13 cellular contexts compared by ENCODE assay signal in genomic region chr20:12660918-12661317, GRCh38.
DNase-seq lines count a peak whose midpoint lies in the region; ATAC-seq and TF ChIP-seq lines count a peak whose summit lies in the region.
"Had no signal": no experiment of that assay in that cellular context is flagged by ENCODE, and none has a peak within 500 bp of the region (broad histone marks: within the 10 kb centered on the region; RNA-seq: fewer than 3 reads in every experiment).

No MANE protein-coding gene starts in this region.

- peaks cover 2% of the 10 kb centered on the region for H3K27me3 Mint-ChIP-seq in nephron progenitor cell (ENCODE audit: low read depth, poor library complexity)

- H3K4me1 Mint-ChIP-seq in nephron progenitor cell, result no peaks in the 10 kb centered on the region

- H3K4me3 ChIP-seq in HAP-1, result no peak overlapping the region
- no peak overlapping the region for H3K4me3 ChIP-seq in MM.1S (ENCODE audit: low read length)
- H3K4me3 ChIP-seq in choroid plexus epithelial cell (ENCODE audit: low read depth, low read length), result no peak overlapping the region
- H3K4me3 ChIP-seq: dorsolateral prefrontal cortex, thyroid gland had no signal

- no peaks in the 10 kb centered on the region for H3K79me2 ChIP-seq in MM.1S (ENCODE audit: low read length)

- ATAC-seq in GM18519 (IDR thresholded peaks at IDR 0.05; ENCODE audit: low FRiP score, unreplicated experiment), result no peak
- ATAC-seq in GM19035 (IDR thresholded peaks at IDR 0.05; ENCODE audit: unreplicated experiment), result no peak

- no peak overlapping the region for H3K27ac ChIP-seq in MM.1S (ENCODE audit: low read length)
- H3K27ac ChIP-seq: dorsolateral prefrontal cortex, thyroid gland had no signal

- DNase-seq in HAP-1 (ENCODE audit: low spot score in 2 of 2), result peak; percentile 46 to 50
- no peak for DNase-seq in MM.1S
- DNase-seq in choroid plexus epithelial cell (ENCODE audit: low read depth), result peak; percentile 17
- peak; percentile 20 for DNase-seq in nephron progenitor cell
- no peak for DNase-seq in stimulated activated CD4-positive, alpha-beta T cell treated with anti-CD3 and anti-CD28 coated beads, Interleukin-4, amount 100 ng/mL, for 4 hours
- DNase-seq: activated CD4-positive, alpha-beta T cell treated with anti-CD3 and anti-CD28 coated beads for 1 hour; amygdala; dorsolateral prefrontal cortex; foreskin fibroblast; MV-4-11; thyroid gland had no signal

- H3F3A ChIP-seq in MM.1S (ENCODE audit: insufficient read depth, low read length), result no peaks in the 10 kb centered on the region

- H3K4me1 ChIP-seq in HAP-1 (no peaks in the 10 kb centered on the region), MM.1S (ENCODE audit: low read length) (no peaks in the 10 kb centered on the region)
- H3K4me1 ChIP-seq: thyroid gland had no signal

- no peak overlapping the region for H3K4me3 Mint-ChIP-seq in nephron progenitor cell

- TF ChIP-seq CTCF in MM.1S (IDR thresholded peaks at IDR 0.05; ENCODE audit: low read length) (peak; percentile 3; the same call in 1 of the 2 replicates), choroid plexus epithelial cell (conservative IDR thresholded peaks at IDR 0.05; ENCODE audit: low read depth, low read length) (peak; percentile 31), nephron progenitor cell (IDR thresholded peaks at IDR 0.05) (peak; percentile 37)

- H3K4me2 ChIP-seq in MM.1S (ENCODE audit: low read depth, low read length), result no peak overlapping the region

- H3K27me3 ChIP-seq in HAP-1 (ENCODE audit: low read depth), result no peaks in the 10 kb centered on the region
- no peaks in the 10 kb centered on the region for H3K27me3 ChIP-seq in MM.1S (replicated peaks; ENCODE audit: insufficient read depth, low read length)
- H3K27me3 ChIP-seq: dorsolateral prefrontal cortex, thyroid gland had no signal

- no peak overlapping the region for H3K9ac ChIP-seq in MM.1S (ENCODE audit: low read length)

- peaks cover 8% of the 10 kb centered on the region for H3K36me3 Mint-ChIP-seq in nephron progenitor cell (ENCODE audit: low read depth)

- H2AFZ ChIP-seq in MM.1S (ENCODE audit: low read length), result no peak overlapping the region

- no peaks in the 10 kb centered on the region for H3K9me3 ChIP-seq in HAP-1
- no peaks in the 10 kb centered on the region for H3K9me3 ChIP-seq in MM.1S (replicated peaks; ENCODE audit: insufficient read depth, low read length)
- H3K9me3 ChIP-seq: thyroid gland had no signal

- H4K20me1 ChIP-seq in MM.1S (ENCODE audit: insufficient read depth, low read length), result no peaks in the 10 kb centered on the region

- H3K9me3 Mint-ChIP-seq in nephron progenitor cell, result peaks cover 17% of the 10 kb centered on the region

- in situ Hi-C loops in HAP-1 (cut with MboI; ENCODE audit: low sequenced_read_pairs), result no loop called here

- H3K36me3 ChIP-seq in HAP-1 (replicated peaks), result no peaks in the 10 kb centered on the region
- H3K36me3 ChIP-seq in MM.1S (replicated peaks; ENCODE audit: insufficient read depth, low read length), result no peaks in the 10 kb centered on the region
- H3K36me3 ChIP-seq: thyroid gland had no signal

- H3K9me2 ChIP-seq in MM.1S (replicated peaks; ENCODE audit: insufficient read depth, low read length), result no peaks in the 10 kb centered on the region

- no peak overlapping the region for H3K27ac Mint-ChIP-seq in nephron progenitor cell

Comparison
In these comparisons a context has a peak if more than half of its experiments do, and no peak if none do; other contexts are left out.
1. DNase-seq: peak in HAP-1 (2 of 2), choroid plexus epithelial cell (single experiment) and nephron progenitor cell (single experiment); none in MM.1S (single experiment) and stimulated activated CD4-positive, alpha-beta T cell treated with anti-CD3 and anti-CD28 coated beads, Interleukin-4, amount 100 ng/mL, for 4 hours (0 of 2).
2. Peak in every context shown above with its lines, with median percentiles within 50 percentile points of each other: CTCF ChIP-seq.